ENCODE assay signal across 1 cellular context in genomic region chr15:35603298-35603697, GRCh38.
TF ChIP-seq lines count a peak whose summit lies in the region.

No MANE protein-coding gene starts in this region.

TF ChIP-seq in GM12878, 131 proteins besides CTCF, POLR2A, EP300 and RAD21 (continued from another document and continues in another):
- TF ChIP-seq BCLAF1 (IDR thresholded peaks at IDR 0.05) (no peak), SIN3A (IDR thresholded peaks at IDR 0.05; ENCODE audit: low read depth, low read length) (no peak), ZNF274 (IDR thresholded peaks at IDR 0.05; ENCODE audit: insufficient read depth, insufficient read length) (no peak), REST (IDR thresholded peaks at IDR 0.05; ENCODE audit: low read depth, low read length) (no peak), ZNF592 (IDR thresholded peaks at IDR 0.05) (no peak), NFXL1 (IDR thresholded peaks at IDR 0.05; ENCODE audit: borderline replicate concordance) (no peak), ZBED1 (IDR thresholded peaks at IDR 0.05; ENCODE audit: borderline replicate concordance) (no peak), GABPA (IDR thresholded peaks at IDR 0.05; ENCODE audit: low read depth) (no peak), RUNX3 (IDR thresholded peaks at IDR 0.05; ENCODE audit: low read length) (peak; percentile 91), CBX3 (IDR thresholded peaks at IDR 0.05; ENCODE audit: borderline replicate concordance, low read depth) (no peak), KLF5 (IDR thresholded peaks at IDR 0.05; ENCODE audit: partially characterized antibody) (no peak), RFX5 (IDR thresholded peaks at IDR 0.05; ENCODE audit: low read depth, low read length) (no peak), ZNF217 (IDR thresholded peaks at IDR 0.05) (no peak), CREB1 (IDR thresholded peaks at IDR 0.05; ENCODE audit: low read depth) (no peak), ZNF207 (IDR thresholded peaks at IDR 0.05; ENCODE audit: borderline replicate concordance) (no peak), MYC (IDR thresholded peaks at IDR 0.05; ENCODE audit: insufficient read depth, insufficient read length, insufficient replicate concordance, low read length, severe bottlenecking) (no peak), BACH1 (IDR thresholded peaks at IDR 0.05; ENCODE audit: borderline replicate concordance) (no peak), EGR1 (IDR thresholded peaks at IDR 0.05; ENCODE audit: borderline replicate concordance in 1 of 2, low read depth in 2 of 2, low read length in 2 of 2) (no peak), SKIL (IDR thresholded peaks at IDR 0.05; ENCODE audit: low read depth, poor library complexity, severe bottlenecking) (no peak), SREBF2 (IDR thresholded peaks at IDR 0.05; ENCODE audit: low read length) (no peak), SMAD5 (IDR thresholded peaks at IDR 0.05; ENCODE audit: low read depth) (no peak), ATF3 (IDR thresholded peaks at IDR 0.05; ENCODE audit: borderline replicate concordance, extremely low read depth, low read depth, low read length) (no peak), SMARCA5 (IDR thresholded peaks at IDR 0.05) (no peak), TBL1XR1 (IDR thresholded peaks at IDR 0.05; ENCODE audit: low read depth, low read length) (no peak), CHD1 (IDR thresholded peaks at IDR 0.05; ENCODE audit: low read depth, low read length) (no peak), SUPT20H (IDR thresholded peaks at IDR 0.05; ENCODE audit: borderline replicate concordance, control insufficient read depth, low read depth, low read length) (no peak), LARP7 (IDR thresholded peaks at IDR 0.05) (no peak), RB1 (IDR thresholded peaks at IDR 0.05; ENCODE audit: borderline replicate concordance) (no peak), CEBPB (IDR thresholded peaks at IDR 0.05; ENCODE audit: borderline replicate concordance in 1 of 2, low read depth in 2 of 2, low read length in 2 of 2) (no peak), STAT3 (IDR thresholded peaks at IDR 0.05; ENCODE audit: low read depth, low read length) (no peak), POU2F2 (IDR thresholded peaks at IDR 0.05; ENCODE audit: borderline replicate concordance, low read depth, low read length) (no peak), NR2C1 (IDR thresholded peaks at IDR 0.05) (no peak), CREM (IDR thresholded peaks at IDR 0.05; ENCODE audit: low read depth) (0 out of 2 replicates have a peak, but pooled peaks have one; percentile 11), RAD51 (IDR thresholded peaks at IDR 0.05) (no peak), TARDBP (IDR thresholded peaks at IDR 0.05; ENCODE audit: borderline replicate concordance) (no peak), ESRRA (IDR thresholded peaks at IDR 0.05; ENCODE audit: low read length) (no peak), USF2 (IDR thresholded peaks at IDR 0.05; ENCODE audit: borderline replicate concordance, low read depth, low read length) (no peak), YBX1 (IDR thresholded peaks at IDR 0.05) (no peak), BRCA1 (IDR thresholded peaks at IDR 0.05; ENCODE audit: low read depth, low read length) (no peak), CHD4 (IDR thresholded peaks at IDR 0.05) (no peak), EED (IDR thresholded peaks at IDR 0.05; ENCODE audit: low read depth) (no peak), KAT2A (conservative IDR thresholded peaks at IDR 0.05; ENCODE audit: control insufficient read depth, low read depth, low read length) (no peak), HDGF (IDR thresholded peaks at IDR 0.05) (no peak), IKZF1 (conservative IDR thresholded peaks at IDR 0.05) (no peak), SREBF1 (IDR thresholded peaks at IDR 0.05; ENCODE audit: low read length) (no peak), MEF2A (IDR thresholded peaks at IDR 0.05; ENCODE audit: insufficient read depth, low read depth, low read length) (0 out of 2 replicates have a peak, but pooled peaks have one; percentile 59), TCF3 (IDR thresholded peaks at IDR 0.05; ENCODE audit: borderline replicate concordance, insufficient read depth, low read depth, low read length) (no peak), HCFC1 (IDR thresholded peaks at IDR 0.05; ENCODE audit: low read length) (no peak), SMAD1 (IDR thresholded peaks at IDR 0.05; ENCODE audit: low read depth, partially characterized antibody) (no peak), TCF12 (IDR thresholded peaks at IDR 0.05; ENCODE audit: low read depth, low read length) (no peak)
- TF ChIP-seq, protein P1, sequence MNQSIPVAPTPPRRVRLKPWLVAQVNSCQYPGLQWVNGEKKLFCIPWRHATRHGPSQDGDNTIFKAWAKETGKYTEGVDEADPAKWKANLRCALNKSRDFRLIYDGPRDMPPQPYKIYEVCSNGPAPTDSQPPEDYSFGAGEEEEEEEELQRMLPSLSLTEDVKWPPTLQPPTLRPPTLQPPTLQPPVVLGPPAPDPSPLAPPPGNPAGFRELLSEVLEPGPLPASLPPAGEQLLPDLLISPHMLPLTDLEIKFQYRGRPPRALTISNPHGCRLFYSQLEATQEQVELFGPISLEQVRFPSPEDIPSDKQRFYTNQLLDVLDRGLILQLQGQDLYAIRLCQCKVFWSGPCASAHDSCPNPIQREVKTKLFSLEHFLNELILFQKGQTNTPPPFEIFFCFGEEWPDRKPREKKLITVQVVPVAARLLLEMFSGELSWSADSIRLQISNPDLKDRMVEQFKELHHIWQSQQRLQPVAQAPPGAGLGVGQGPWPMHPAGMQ (IDR thresholded peaks at IDR 0.05; ENCODE audit: borderline replicate concordance) = no peak
- TF ChIP-seq, protein P2, sequence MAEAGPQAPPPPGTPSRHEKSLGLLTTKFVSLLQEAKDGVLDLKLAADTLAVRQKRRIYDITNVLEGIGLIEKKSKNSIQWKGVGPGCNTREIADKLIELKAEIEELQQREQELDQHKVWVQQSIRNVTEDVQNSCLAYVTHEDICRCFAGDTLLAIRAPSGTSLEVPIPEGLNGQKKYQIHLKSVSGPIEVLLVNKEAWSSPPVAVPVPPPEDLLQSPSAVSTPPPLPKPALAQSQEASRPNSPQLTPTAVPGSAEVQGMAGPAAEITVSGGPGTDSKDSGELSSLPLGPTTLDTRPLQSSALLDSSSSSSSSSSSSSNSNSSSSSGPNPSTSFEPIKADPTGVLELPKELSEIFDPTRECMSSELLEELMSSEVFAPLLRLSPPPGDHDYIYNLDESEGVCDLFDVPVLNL (IDR thresholded peaks at IDR 0.05; ENCODE audit: low read depth, low read length) = no peak
- TF ChIP-seq, protein P3, sequence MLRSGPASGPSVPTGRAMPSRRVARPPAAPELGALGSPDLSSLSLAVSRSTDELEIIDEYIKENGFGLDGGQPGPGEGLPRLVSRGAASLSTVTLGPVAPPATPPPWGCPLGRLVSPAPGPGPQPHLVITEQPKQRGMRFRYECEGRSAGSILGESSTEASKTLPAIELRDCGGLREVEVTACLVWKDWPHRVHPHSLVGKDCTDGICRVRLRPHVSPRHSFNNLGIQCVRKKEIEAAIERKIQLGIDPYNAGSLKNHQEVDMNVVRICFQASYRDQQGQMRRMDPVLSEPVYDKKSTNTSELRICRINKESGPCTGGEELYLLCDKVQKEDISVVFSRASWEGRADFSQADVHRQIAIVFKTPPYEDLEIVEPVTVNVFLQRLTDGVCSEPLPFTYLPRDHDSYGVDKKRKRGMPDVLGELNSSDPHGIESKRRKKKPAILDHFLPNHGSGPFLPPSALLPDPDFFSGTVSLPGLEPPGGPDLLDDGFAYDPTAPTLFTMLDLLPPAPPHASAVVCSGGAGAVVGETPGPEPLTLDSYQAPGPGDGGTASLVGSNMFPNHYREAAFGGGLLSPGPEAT (IDR thresholded peaks at IDR 0.05; ENCODE audit: low read depth) = peak; percentile 72; the same call in 1 of the 2 replicates
